Comparison of ENCODE assay signal across 40 cellular contexts in genomic region chr2:202108345-202108744, GRCh38. TPM values are rescaled to one million over a fixed set of nuclear protein-coding genes. Genes with fewer than 3 reads are reported as not detected.
"Had no signal": no experiment of that assay in that cellular context is flagged by ENCODE, and none has a peak within 500 bp of the region (broad histone marks: within the 10 kb centered on the region; RNA-seq: fewer than 3 reads in every experiment).

No MANE protein-coding gene starts in this region.

- H3K36me3 ChIP-seq: adrenal gland, ascending aorta, brain microvascular endothelial cell, breast epithelium, cardiac muscle cell had no signal

- H3K9me3 ChIP-seq: adrenal gland, ascending aorta, body of pancreas, breast epithelium had no signal

- H3K27ac ChIP-seq: adrenal gland, ascending aorta, body of pancreas, brain microvascular endothelial cell, breast epithelium, cardiac muscle cell had no signal

- H3K9me3 Mint-ChIP-seq: activated naive CD4-positive, alpha-beta T cell treated with anti-CD3 and anti-CD28 coated beads for 36 hours; activated naive CD4-positive, alpha-beta T cell treated with anti-CD3 and anti-CD28 coated beads, Interleukin-2, amount 10 ng/mL, durations not matched to agents 7 days and 5 days; activated naive CD4-positive, alpha-beta T cell treated with anti-CD3 and anti-CD28 coated beads, Interleukin-2, amount 50 U/mL, for 24 hours; activated naive CD4-positive, alpha-beta T cell treated with anti-CD3 and anti-CD28 coated beads, Interleukin-2, amount 50 U/mL, for 72 hours; activated naive CD8-positive, alpha-beta T cell treated with anti-CD3 and anti-CD28 coated beads for 36 hours; activated naive CD8-positive, alpha-beta T cell treated with anti-CD3 and anti-CD28 coated beads, Interleukin-2, amount 10 ng/mL, durations not matched to agents 7 days and 5 days; activated naive CD8-positive, alpha-beta T cell treated with anti-CD3 and anti-CD28 coated beads, Interleukin-2, amount 50 U/mL, for 24 hours; activated T-cell treated with anti-CD3 and anti-CD28 coated beads, Interleukin-2, amount 50 U/mL, for 24 hours; activated T-cell treated with anti-CD3 and anti-CD28 coated beads, Interleukin-2, amount 50 U/mL, for 4 hours; activated T-cell treated with anti-CD3 and anti-CD28 coated beads, Interleukin-2, amount 50 U/mL, for 72 hours; activated T-helper 1 cell treated with anti-CD3 and anti-CD28 coated beads, Interleukin-12 subunit alpha, Interleukin-12 subunit beta, Interleukin-2, Interleukin-4 antibody, amounts not matched to agents 30 ng/mL and 10 ng/mL and 1 ng/mL, durations not matched to agents 14 hours and 24 hours and 36 hours; activated T-helper 17 cell treated with anti-CD3 and anti-CD28 coated beads, Interleukin-2, amount 50 U/mL, for 72 hours; activated T-helper 2 cell treated with anti-CD3 and anti-CD28 coated beads, Interferon-gamma antibody, Interleukin-2, Interleukin-4, amounts not matched to agents 10 μg/mL and 5 μg/mL and 100 μg/mL, durations not matched to agents 14 hours and 24 hours and 36 hours; central memory CD8-positive, alpha-beta T cell had no signal

- DNase-seq: activated effector memory CD4-positive, alpha-beta T cell treated with anti-CD3 and anti-CD28 coated beads, Interleukin-2, amount 50 U/mL, for 16 hours; activated effector memory CD4-positive, alpha-beta T cell treated with Interleukin-2 at 50 U/mL for 16 hours; activated gamma-delta T cell; activated gamma-delta T cell treated with Interleukin-2 at 50 U/mL for 16 hours; activated naive CD4-positive, alpha-beta T cell; activated naive CD4-positive, alpha-beta T cell treated with anti-CD3 and anti-CD28 coated beads for 36 hours; activated naive CD4-positive, alpha-beta T cell treated with anti-CD3 and anti-CD28 coated beads, Interleukin-2, amount 10 ng/mL, durations not matched to agents 7 days and 5 days; activated naive CD4-positive, alpha-beta T cell treated with anti-CD3 and anti-CD28 coated beads, Interleukin-2, amount 50 U/mL, for 16 hours; activated naive CD4-positive, alpha-beta T cell treated with Interleukin-2 at 50 U/mL for 16 hours; activated naive CD8-positive, alpha-beta T cell treated with anti-CD3 and anti-CD28 coated beads for 36 hours; activated naive CD8-positive, alpha-beta T cell treated with anti-CD3 and anti-CD28 coated beads, Interleukin-2, amount 10 ng/mL, durations not matched to agents 7 days and 5 days; activated naive CD8-positive, alpha-beta T cell treated with anti-CD3 and anti-CD28 coated beads, Interleukin-2, amount 50 U/mL, for 24 hours; activated T-cell treated with anti-CD3 and anti-CD28 coated beads, Interleukin-2, amount 50 U/mL, for 1 hour; activated T-cell treated with anti-CD3 and anti-CD28 coated beads, Interleukin-2, amount 50 U/mL, for 24 hours; activated T-cell treated with anti-CD3 and anti-CD28 coated beads, Interleukin-2, amount 50 U/mL, for 4 hours; activated T-cell treated with anti-CD3 and anti-CD28 coated beads, Interleukin-2, amount 50 U/mL, for 48 hours; activated T-cell treated with anti-CD3 and anti-CD28 coated beads, Interleukin-2, amount 50 U/mL, for 72 hours; adrenal gland; amniotic stem cell; amygdala; anterior cingulate cortex; aorta; body of pancreas; brain microvascular endothelial cell; caudate nucleus; central memory CD4-positive, alpha-beta T cell had no signal

- ATAC-seq: activated naive CD4-positive, alpha-beta T cell treated with anti-CD3 and anti-CD28 coated beads, Interleukin-2, amount 50 U/mL, for 72 hours; activated naive CD8-positive, alpha-beta T cell treated with anti-CD3 and anti-CD28 coated beads, Interleukin-2, amount 50 U/mL, for 24 hours; activated T-cell treated with anti-CD3 and anti-CD28 coated beads, Interleukin-2, amount 50 U/mL, for 4 hours; activated T-cell treated with anti-CD3 and anti-CD28 coated beads, Interleukin-2, amount 50 U/mL, for 72 hours; activated T-helper 17 cell treated with anti-CD3 and anti-CD28 coated beads, Interleukin-2, amount 50 U/mL, for 72 hours; body of pancreas had no signal

- H3K4me3 ChIP-seq: adrenal gland, ascending aorta, body of pancreas, breast epithelium, cardiac muscle cell had no signal

- H3K4me3 Mint-ChIP-seq: activated naive CD4-positive, alpha-beta T cell treated with anti-CD3 and anti-CD28 coated beads for 36 hours; activated naive CD4-positive, alpha-beta T cell treated with anti-CD3 and anti-CD28 coated beads, Interleukin-2, amount 10 ng/mL, durations not matched to agents 7 days and 5 days; activated naive CD4-positive, alpha-beta T cell treated with anti-CD3 and anti-CD28 coated beads, Interleukin-2, amount 50 U/mL, for 24 hours; activated naive CD8-positive, alpha-beta T cell; activated naive CD8-positive, alpha-beta T cell treated with anti-CD3 and anti-CD28 coated beads for 36 hours; activated naive CD8-positive, alpha-beta T cell treated with anti-CD3 and anti-CD28 coated beads, Interleukin-2, amount 10 ng/mL, durations not matched to agents 7 days and 5 days; activated naive CD8-positive, alpha-beta T cell treated with anti-CD3 and anti-CD28 coated beads, Interleukin-2, amount 50 U/mL, for 24 hours; activated T-cell treated with anti-CD3 and anti-CD28 coated beads, Interleukin-2, amount 50 U/mL, for 24 hours; activated T-cell treated with anti-CD3 and anti-CD28 coated beads, Interleukin-2, amount 50 U/mL, for 4 hours; activated T-cell treated with anti-CD3 and anti-CD28 coated beads, Interleukin-2, amount 50 U/mL, for 72 hours; activated T-helper 1 cell treated with anti-CD3 and anti-CD28 coated beads, Interleukin-12 subunit alpha, Interleukin-12 subunit beta, Interleukin-2, Interleukin-4 antibody, amounts not matched to agents 30 ng/mL and 10 ng/mL and 1 ng/mL, durations not matched to agents 14 hours and 24 hours and 36 hours; activated T-helper 17 cell treated with anti-CD3 and anti-CD28 coated beads, Interleukin-2, amount 50 U/mL, for 72 hours; brain; central memory CD8-positive, alpha-beta T cell had no signal

- H3K4me1 ChIP-seq: adrenal gland, ascending aorta, body of pancreas, breast epithelium had no signal

- H3K36me3 Mint-ChIP-seq: activated naive CD4-positive, alpha-beta T cell treated with anti-CD3 and anti-CD28 coated beads, Interleukin-2, amount 10 ng/mL, durations not matched to agents 7 days and 5 days; activated naive CD4-positive, alpha-beta T cell treated with anti-CD3 and anti-CD28 coated beads, Interleukin-2, amount 50 U/mL, for 24 hours; activated naive CD4-positive, alpha-beta T cell treated with anti-CD3 and anti-CD28 coated beads, Interleukin-2, amount 50 U/mL, for 72 hours; activated naive CD8-positive, alpha-beta T cell; activated naive CD8-positive, alpha-beta T cell treated with anti-CD3 and anti-CD28 coated beads for 36 hours; activated naive CD8-positive, alpha-beta T cell treated with anti-CD3 and anti-CD28 coated beads, Interleukin-2, amount 10 ng/mL, durations not matched to agents 7 days and 5 days; brain had no signal

- H3K27me3 ChIP-seq: adrenal gland, ascending aorta, body of pancreas, brain microvascular endothelial cell, breast epithelium, cardiac muscle cell had no signal

- H3K4me1 Mint-ChIP-seq: activated naive CD4-positive, alpha-beta T cell treated with anti-CD3 and anti-CD28 coated beads, Interleukin-2, amount 10 ng/mL, durations not matched to agents 7 days and 5 days; activated naive CD4-positive, alpha-beta T cell treated with anti-CD3 and anti-CD28 coated beads, Interleukin-2, amount 50 U/mL, for 24 hours; activated naive CD8-positive, alpha-beta T cell treated with anti-CD3 and anti-CD28 coated beads for 36 hours; activated naive CD8-positive, alpha-beta T cell treated with anti-CD3 and anti-CD28 coated beads, Interleukin-2, amount 50 U/mL, for 24 hours; activated T-helper 17 cell treated with anti-CD3 and anti-CD28 coated beads, Interleukin-2, amount 50 U/mL, for 72 hours; central memory CD8-positive, alpha-beta T cell had no signal

- H3K27ac Mint-ChIP-seq: activated naive CD4-positive, alpha-beta T cell treated with anti-CD3 and anti-CD28 coated beads for 36 hours; activated naive CD4-positive, alpha-beta T cell treated with anti-CD3 and anti-CD28 coated beads, Interleukin-2, amount 10 ng/mL, durations not matched to agents 7 days and 5 days; activated naive CD4-positive, alpha-beta T cell treated with anti-CD3 and anti-CD28 coated beads, Interleukin-2, amount 50 U/mL, for 24 hours; activated naive CD8-positive, alpha-beta T cell; activated naive CD8-positive, alpha-beta T cell treated with anti-CD3 and anti-CD28 coated beads for 36 hours; activated naive CD8-positive, alpha-beta T cell treated with anti-CD3 and anti-CD28 coated beads, Interleukin-2, amount 10 ng/mL, durations not matched to agents 7 days and 5 days; activated naive CD8-positive, alpha-beta T cell treated with anti-CD3 and anti-CD28 coated beads, Interleukin-2, amount 50 U/mL, for 24 hours; activated T-cell treated with anti-CD3 and anti-CD28 coated beads, Interleukin-2, amount 50 U/mL, for 24 hours; activated T-cell treated with anti-CD3 and anti-CD28 coated beads, Interleukin-2, amount 50 U/mL, for 72 hours; activated T-helper 1 cell treated with anti-CD3 and anti-CD28 coated beads, Interleukin-12 subunit alpha, Interleukin-12 subunit beta, Interleukin-2, Interleukin-4 antibody, amounts not matched to agents 30 ng/mL and 10 ng/mL and 1 ng/mL, durations not matched to agents 14 hours and 24 hours and 36 hours; activated T-helper 17 cell treated with anti-CD3 and anti-CD28 coated beads, Interleukin-2, amount 50 U/mL, for 72 hours; activated T-helper 2 cell treated with anti-CD3 and anti-CD28 coated beads, Interferon-gamma antibody, Interleukin-2, Interleukin-4, amounts not matched to agents 10 μg/mL and 5 μg/mL and 100 μg/mL, durations not matched to agents 14 hours and 24 hours and 36 hours had no signal

RNA-seq across cellular contexts. Expression of gene KIAA2012, which starts 35.3 kb away (rescaled TPM):
- total RNA-seq: activated naive CD4-positive, alpha-beta T cell treated with anti-CD3 and anti-CD28 coated beads for 36 hours; activated naive CD4-positive, alpha-beta T cell treated with anti-CD3 and anti-CD28 coated beads, Interleukin-2, amount 50 U/mL, for 72 hours; activated naive CD8-positive, alpha-beta T cell treated with anti-CD3 and anti-CD28 coated beads for 36 hours; activated naive CD8-positive, alpha-beta T cell treated with anti-CD3 and anti-CD28 coated beads, Interleukin-2, amount 10 ng/mL, durations not matched to agents 7 days and 5 days; activated T-cell treated with anti-CD3 and anti-CD28 coated beads, Interleukin-2, amount 50 U/mL, for 4 hours; activated T-cell treated with anti-CD3 and anti-CD28 coated beads, Interleukin-2, amount 50 U/mL, for 72 hours; activated T-helper 1 cell treated with anti-CD3 and anti-CD28 coated beads, Interleukin-12 subunit alpha, Interleukin-12 subunit beta, Interleukin-2, Interleukin-4 antibody, amounts not matched to agents 30 ng/mL and 10 ng/mL and 1 ng/mL, durations not matched to agents 14 hours and 24 hours and 36 hours; activated T-helper 17 cell treated with anti-CD3 and anti-CD28 coated beads, Interleukin-2, amount 50 U/mL, for 72 hours; activated T-helper 2 cell treated with anti-CD3 and anti-CD28 coated beads, Interferon-gamma antibody, Interleukin-2, Interleukin-4, amounts not matched to agents 10 μg/mL and 5 μg/mL and 100 μg/mL, durations not matched to agents 14 hours and 24 hours and 36 hours; adrenal gland; aorta; body of pancreas; breast epithelium; bronchial epithelial cell; cardiac muscle cell; cardiac septum; chondrocyte had no signal
- polyA plus RNA-seq: aorta had no signal
